2 cellular contexts compared by ENCODE assay signal in the genomic region with DNA sequence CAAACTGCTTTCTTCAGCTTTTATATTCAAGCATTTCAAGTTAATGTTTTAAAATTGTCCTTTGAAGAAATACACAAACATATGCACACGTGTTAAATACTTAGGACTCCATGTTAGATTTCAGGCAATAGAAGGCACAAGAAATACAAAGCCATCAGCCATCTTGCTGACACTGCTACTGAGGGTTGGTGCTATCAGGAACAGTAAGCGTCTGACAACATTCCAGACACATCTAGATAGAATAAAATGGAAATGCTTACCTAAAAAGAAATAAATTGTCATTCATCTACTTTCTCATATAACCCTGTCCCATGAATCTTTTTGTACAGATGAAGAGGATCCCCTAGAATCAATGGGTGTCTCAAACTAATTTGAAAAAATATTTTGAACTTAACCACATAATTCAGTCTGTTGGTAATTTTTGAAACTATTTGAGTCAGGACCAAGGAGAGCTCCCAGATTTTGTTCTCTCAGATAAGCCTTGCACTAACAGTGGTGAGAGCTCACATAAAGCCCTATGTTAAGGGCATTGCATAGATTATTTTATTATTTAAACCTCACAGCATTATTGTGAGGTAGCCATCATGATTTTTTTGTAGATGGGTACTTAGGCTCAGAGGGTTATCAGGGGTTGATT.
TF ChIP-seq lines count a peak whose summit lies in the region.

No MANE protein-coding gene starts in this region.

TF ChIP-seq in GM23338, 12 proteins besides CTCF, POLR2A, EP300 and RAD21 (continued from another document):
- TF ChIP-seq, protein P1, sequence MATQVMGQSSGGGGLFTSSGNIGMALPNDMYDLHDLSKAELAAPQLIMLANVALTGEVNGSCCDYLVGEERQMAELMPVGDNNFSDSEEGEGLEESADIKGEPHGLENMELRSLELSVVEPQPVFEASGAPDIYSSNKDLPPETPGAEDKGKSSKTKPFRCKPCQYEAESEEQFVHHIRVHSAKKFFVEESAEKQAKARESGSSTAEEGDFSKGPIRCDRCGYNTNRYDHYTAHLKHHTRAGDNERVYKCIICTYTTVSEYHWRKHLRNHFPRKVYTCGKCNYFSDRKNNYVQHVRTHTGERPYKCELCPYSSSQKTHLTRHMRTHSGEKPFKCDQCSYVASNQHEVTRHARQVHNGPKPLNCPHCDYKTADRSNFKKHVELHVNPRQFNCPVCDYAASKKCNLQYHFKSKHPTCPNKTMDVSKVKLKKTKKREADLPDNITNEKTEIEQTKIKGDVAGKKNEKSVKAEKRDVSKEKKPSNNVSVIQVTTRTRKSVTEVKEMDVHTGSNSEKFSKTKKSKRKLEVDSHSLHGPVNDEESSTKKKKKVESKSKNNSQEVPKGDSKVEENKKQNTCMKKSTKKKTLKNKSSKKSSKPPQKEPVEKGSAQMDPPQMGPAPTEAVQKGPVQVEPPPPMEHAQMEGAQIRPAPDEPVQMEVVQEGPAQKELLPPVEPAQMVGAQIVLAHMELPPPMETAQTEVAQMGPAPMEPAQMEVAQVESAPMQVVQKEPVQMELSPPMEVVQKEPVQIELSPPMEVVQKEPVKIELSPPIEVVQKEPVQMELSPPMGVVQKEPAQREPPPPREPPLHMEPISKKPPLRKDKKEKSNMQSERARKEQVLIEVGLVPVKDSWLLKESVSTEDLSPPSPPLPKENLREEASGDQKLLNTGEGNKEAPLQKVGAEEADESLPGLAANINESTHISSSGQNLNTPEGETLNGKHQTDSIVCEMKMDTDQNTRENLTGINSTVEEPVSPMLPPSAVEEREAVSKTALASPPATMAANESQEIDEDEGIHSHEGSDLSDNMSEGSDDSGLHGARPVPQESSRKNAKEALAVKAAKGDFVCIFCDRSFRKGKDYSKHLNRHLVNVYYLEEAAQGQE (IDR thresholded peaks at IDR 0.05; ENCODE audit: unreplicated experiment): peak; percentile 73
- TF ChIP-seq ZNF331 (CRISPR knock-in tag; IDR thresholded peaks at IDR 0.05; ENCODE audit: low read depth): no peak

TF ChIP-seq in PFSK-1, 5 proteins besides CTCF, POLR2A, EP300 and RAD21 (continued from another document):
- TF ChIP-seq, protein P1 (IDR thresholded peaks at IDR 0.05; ENCODE audit: insufficient read depth in 1 of 2, low read depth in 2 of 2, low read length in 2 of 2): peak; percentile 74 to 91
